15 cellular contexts compared by ENCODE assay signal in the genomic region with DNA sequence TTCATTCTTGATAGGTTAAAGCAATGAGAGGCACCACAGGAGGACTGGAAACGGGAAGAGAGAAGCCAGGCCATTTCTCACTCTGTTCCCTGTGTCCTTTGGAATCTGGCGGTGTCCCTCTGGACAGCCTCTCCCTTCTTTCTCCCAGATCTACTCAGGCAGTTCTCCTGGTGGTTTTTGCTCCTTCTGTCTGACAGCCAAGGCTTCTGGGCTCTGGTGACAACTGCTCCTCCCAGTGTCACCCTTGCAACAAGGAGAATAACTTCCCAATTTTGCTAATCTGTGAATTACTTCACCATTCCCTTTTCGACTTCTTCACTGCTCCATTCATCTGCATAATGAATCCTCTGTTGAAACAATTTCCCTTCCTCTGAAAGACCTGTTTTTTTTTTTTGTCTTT. TPM values are rescaled to one million over a fixed set of nuclear protein-coding genes. Genes with fewer than 3 reads are reported as not detected.
A peak's percentile ranks its signal among the peaks of the same experiment; 100 is the strongest.
DNase-seq lines count a peak whose midpoint lies in the region; ATAC-seq and TF ChIP-seq lines count a peak whose summit lies in the region.
"Had no signal": no experiment of that assay in that cellular context is flagged by ENCODE, and none has a peak within 500 bp of the region (broad histone marks: within the 10 kb centered on the region; RNA-seq: fewer than 3 reads in every experiment).

No MANE protein-coding gene starts in this region.

- peak overlapping the region; percentile 51 for H3K27ac Mint-ChIP-seq in activated T-cell treated with anti-CD3 and anti-CD28 coated beads, Interleukin-2, amount 50 U/mL, for 72 hours
- H3K27ac Mint-ChIP-seq in T-cell = peak overlapping the region; percentile 60 to 68
- H3K27ac Mint-ChIP-seq in stimulated activated memory B cell treated with anti-CD40 and anti-IgM and Interleukin-4, amounts not matched to agents 10 μg/mL and 1 μg/mL and 100 μg/mL, for 72 hours = peak overlapping the region; percentile 30
- H3K27ac Mint-ChIP-seq: GM23338 had no signal

- peaks cover 23 to 36% of the 10 kb centered on the region in 2 donors for H3K36me3 Mint-ChIP-seq in activated T-cell treated with anti-CD3 and anti-CD28 coated beads, Interleukin-2, amount 50 U/mL, for 72 hours (ENCODE audit: insufficient read depth in 2 of 2)
- peaks cover 43% of the 10 kb centered on the region for H3K36me3 Mint-ChIP-seq in activated T-cell treated with anti-CD3 and anti-CD28 coated beads, Interleukin-2, amount 50 U/mL, for 4 hours (ENCODE audit: insufficient read depth)
- peaks cover 48% of the 10 kb centered on the region for H3K36me3 Mint-ChIP-seq in T-cell
- H3K36me3 Mint-ChIP-seq in stimulated activated memory B cell treated with anti-CD40 and anti-IgM and Interleukin-4, amounts not matched to agents 10 μg/mL and 1 μg/mL and 100 μg/mL, for 72 hours = peaks cover 5% of the 10 kb centered on the region

- H3K4me1 ChIP-seq in right atrium auricular region = no peaks in the 10 kb centered on the region
- H3K4me1 ChIP-seq: A549, tibial nerve had no signal

- POLR2A ChIA-PET in T-cell (lab: Charles Lee) = no interaction called here

- H3K27me3 ChIP-seq in right atrium auricular region = no peaks in the 10 kb centered on the region
- H3K27me3 ChIP-seq: tibial nerve had no signal

- TF ChIP-seq CTCF in right atrium auricular region (IDR thresholded peaks at IDR 0.05) = no peak

- H3K9me3 ChIP-seq in right atrium auricular region = no peaks in the 10 kb centered on the region
- H3K9me3 ChIP-seq: A549, tibial nerve had no signal

- H3K9me3 Mint-ChIP-seq in activated T-cell treated with anti-CD3 and anti-CD28 coated beads, Interleukin-2, amount 50 U/mL, for 72 hours = peaks cover 5 to 11% of the 10 kb centered on the region in 2 donors
- no peaks in the 10 kb centered on the region for H3K9me3 Mint-ChIP-seq in activated T-cell treated with anti-CD3 and anti-CD28 coated beads, Interleukin-2, amount 50 U/mL, for 4 hours
- H3K9me3 Mint-ChIP-seq in T-cell = peaks cover 0 to 8% (median 2%) of the 10 kb centered on the region in 3 donors
- H3K9me3 Mint-ChIP-seq in stimulated activated memory B cell treated with anti-CD40 and anti-IgM and Interleukin-4, amounts not matched to agents 10 μg/mL and 1 μg/mL and 100 μg/mL, for 72 hours = peaks cover 2% of the 10 kb centered on the region
- H3K9me3 Mint-ChIP-seq: GM23338 had no signal

- H3K4me3 ChIP-seq in right atrium auricular region = no peak overlapping the region
- H3K4me3 ChIP-seq: A549, GM23338, tibial nerve had no signal

- H3K27ac ChIP-seq in right atrium auricular region = peak overlapping the region; percentile 19 to 67
- H3K27ac ChIP-seq: A549, tibial nerve had no signal

- no peak for DNase-seq in activated T-cell treated with anti-CD3 and anti-CD28 coated beads, Interleukin-2, amount 50 U/mL, for 72 hours
- DNase-seq in activated T-cell treated with anti-CD3 and anti-CD28 coated beads, Interleukin-2, amount 50 U/mL, for 4 hours = no peak
- no peak for DNase-seq in T-cell
- no peak for DNase-seq in right atrium auricular region (ENCODE audit: low spot score)
- DNase-seq in HPDE6-E6E7 (ENCODE audit: extremely low spot score) = no peak
- no peak for DNase-seq in activated effector memory CD4-positive, alpha-beta T cell treated with Interleukin-2 at 50 U/mL for 16 hours
- DNase-seq: activated CD4-positive, CD25-positive, alpha-beta regulatory T cell treated with anti-CD3 and anti-CD28 coated beads, Interleukin-2, amount 50 U/mL, for 72 hours; Calu3; NCI-H1048; NCI-H446 had no signal

- CTCF ChIA-PET in T-cell (lab: Charles Lee) = no interaction called here

- no peak overlapping the region for H3K4me3 Mint-ChIP-seq in activated T-cell treated with anti-CD3 and anti-CD28 coated beads, Interleukin-2, amount 50 U/mL, for 72 hours
- H3K4me3 Mint-ChIP-seq in activated T-cell treated with anti-CD3 and anti-CD28 coated beads, Interleukin-2, amount 50 U/mL, for 4 hours = no peak overlapping the region
- H3K4me3 Mint-ChIP-seq in T-cell = no peak overlapping the region
- H3K4me3 Mint-ChIP-seq in stimulated activated memory B cell treated with anti-CD40 and anti-IgM and Interleukin-4, amounts not matched to agents 10 μg/mL and 1 μg/mL and 100 μg/mL, for 72 hours = no peak overlapping the region
- H3K4me3 Mint-ChIP-seq: GM23338 had no signal

- no peak for ATAC-seq in activated T-cell treated with anti-CD3 and anti-CD28 coated beads, Interleukin-2, amount 50 U/mL, for 72 hours (replicated peaks in 1 of 2)
- no peak for ATAC-seq in activated T-cell treated with anti-CD3 and anti-CD28 coated beads, Interleukin-2, amount 50 U/mL, for 4 hours
- ATAC-seq in T-cell (replicated peaks in 1 of 4) = no peak
- no peak for ATAC-seq in stimulated activated memory B cell treated with anti-CD40 and anti-IgM and Interleukin-4, amounts not matched to agents 10 μg/mL and 1 μg/mL and 100 μg/mL, for 72 hours
- no peak for ATAC-seq in GM21717 (IDR thresholded peaks at IDR 0.05; ENCODE audit: unreplicated experiment)
- ATAC-seq: A549, GM23338 had no signal

- peaks cover 36% of the 10 kb centered on the region for H3K4me1 Mint-ChIP-seq in activated T-cell treated with anti-CD3 and anti-CD28 coated beads, Interleukin-2, amount 50 U/mL, for 72 hours (ENCODE audit: low read depth)
- H3K4me1 Mint-ChIP-seq in activated T-cell treated with anti-CD3 and anti-CD28 coated beads, Interleukin-2, amount 50 U/mL, for 4 hours (ENCODE audit: low read depth) = peaks cover 40% of the 10 kb centered on the region
- peaks cover 51 to 62% (median 55%) of the 10 kb centered on the region in 3 donors for H3K4me1 Mint-ChIP-seq in T-cell
- H3K4me1 Mint-ChIP-seq in stimulated activated memory B cell treated with anti-CD40 and anti-IgM and Interleukin-4, amounts not matched to agents 10 μg/mL and 1 μg/mL and 100 μg/mL, for 72 hours = no peaks in the 10 kb centered on the region
- H3K4me1 Mint-ChIP-seq: GM23338 had no signal

- no peaks in the 10 kb centered on the region for H3K36me3 ChIP-seq in right atrium auricular region
- H3K36me3 ChIP-seq: tibial nerve had no signal

- no peaks in the 10 kb centered on the region for H3K27me3 Mint-ChIP-seq in activated T-cell treated with anti-CD3 and anti-CD28 coated beads, Interleukin-2, amount 50 U/mL, for 72 hours (ENCODE audit: low read depth)
- no peaks in the 10 kb centered on the region for H3K27me3 Mint-ChIP-seq in activated T-cell treated with anti-CD3 and anti-CD28 coated beads, Interleukin-2, amount 50 U/mL, for 4 hours (ENCODE audit: low read depth)
- no peaks in the 10 kb centered on the region for H3K27me3 Mint-ChIP-seq in T-cell
- H3K27me3 Mint-ChIP-seq in stimulated activated memory B cell treated with anti-CD40 and anti-IgM and Interleukin-4, amounts not matched to agents 10 μg/mL and 1 μg/mL and 100 μg/mL, for 72 hours = peaks cover 11% of the 10 kb centered on the region

RNA-seq across cellular contexts. Expression of a gene that starts 56.4 kb away (rescaled TPM):
- total RNA-seq in activated T-cell treated with anti-CD3 and anti-CD28 coated beads, Interleukin-2, amount 50 U/mL, for 72 hours = 10 to 100 TPM; 79.2 to 92.1 TPM
- total RNA-seq in activated T-cell treated with anti-CD3 and anti-CD28 coated beads, Interleukin-2, amount 50 U/mL, for 4 hours = 10 to 100 TPM; 13.0 to 17.8 (median 17.0) TPM
- 100 to 1,000 TPM; 130 to 162 (median 143) TPM for total RNA-seq in T-cell
- total RNA-seq in right atrium auricular region = 10 to 100 TPM; 13.9 to 15.3 TPM

Comparison
In these comparisons a context has a peak if more than half of its experiments do, and no peak if none do; other contexts are left out.
1. RNA of a gene that starts 56.4 kb away (total RNA-seq): 130 to 162 TPM in T-cell and 79.2 to 92.1 TPM in activated T-cell treated with anti-CD3 and anti-CD28 coated beads, Interleukin-2, amount 50 U/mL, for 72 hours; 13.0 to 17.8 TPM in activated T-cell treated with anti-CD3 and anti-CD28 coated beads, Interleukin-2, amount 50 U/mL, for 4 hours and 13.9 to 15.3 TPM in right atrium auricular region; every median in the first group is over 4 times any median in the second.
2. Peak in every context shown above with its lines, with median percentiles within 50 percentile points of each other: H3K27ac Mint-ChIP-seq.